Comparison of ENCODE assay signal across 8 cellular contexts in genomic region chr6:17101422-17102257, GRCh38. TPM values are rescaled to one million over a fixed set of nuclear protein-coding genes. Genes with fewer than 3 reads are reported as not detected.
DNase-seq lines count a peak whose midpoint lies in the region; ATAC-seq and TF ChIP-seq lines count a peak whose summit lies in the region.

Gene STMND1, plus strand, starts transcription at chr6:17102050. Its CDS starts 208 bp downstream, at chr6:17102258.

- no peak within 1 kb of the TSS for H3K27ac Mint-ChIP-seq in naive thymus-derived CD4-positive, alpha-beta T cell

- DNase-seq in Peyer's patch (peak in 2 of 3 donors; percentile 71 to 75), OCI-M2 (lab: John Stamatoyannopoulos, UW; ENCODE audit: unreplicated experiment) (no peak)
- no peak for DNase-seq in naive thymus-derived CD4-positive, alpha-beta T cell

- H3K27me3 ChIP-seq in ACC112 (ENCODE audit: insufficient read depth, low read length) (peaks cover 34% of the 10 kb centered on the region), Peyer's patch (no peaks in the 10 kb centered on the region), esophagus (ENCODE audit: control insufficient read depth in 1 of 2, insufficient read depth in 2 of 2, low read length in 2 of 2) (no peaks in the 10 kb centered on the region)
- no peaks in the 10 kb centered on the region for H3K27me3 ChIP-seq in naive thymus-derived CD4-positive, alpha-beta T cell (ENCODE audit: control insufficient read depth in 2 of 2, insufficient read depth in 2 of 2, low read length in 2 of 2)

- H3K4me1 Mint-ChIP-seq in naive thymus-derived CD4-positive, alpha-beta T cell = peaks cover 0 to 14% (median 8%) of the 10 kb centered on the region in 7 donors

- intact Hi-C loops in naive thymus-derived CD4-positive, alpha-beta T cell (cut with micrococcal nuclease) = no loop called here

- no peak for TF ChIP-seq POLR2A in Peyer's patch (IDR thresholded peaks at IDR 0.05)

- peak within 1 kb of the TSS in 8 of 10 donors; percentile 14 to 78 (median 60) for H3K4me3 Mint-ChIP-seq in naive thymus-derived CD4-positive, alpha-beta T cell

- ATAC-seq in GM18498 (IDR thresholded peaks at IDR 0.05; ENCODE audit: unreplicated experiment) (peak; percentile 56), HG03469 (IDR thresholded peaks at IDR 0.05; ENCODE audit: unreplicated experiment) (no peak), GM18867 (IDR thresholded peaks at IDR 0.05; ENCODE audit: unreplicated experiment) (no peak)
- no peak for ATAC-seq in naive thymus-derived CD4-positive, alpha-beta T cell

- H3K36me3 ChIP-seq in ACC112 (ENCODE audit: insufficient read depth, low read length) (no peaks in the 10 kb centered on the region), Peyer's patch (no peaks in the 10 kb centered on the region), esophagus (ENCODE audit: control insufficient read depth in 2 of 2, insufficient read depth in 2 of 2, low read length in 1 of 2) (no peaks in the 10 kb centered on the region)
- no peaks in the 10 kb centered on the region for H3K36me3 ChIP-seq in naive thymus-derived CD4-positive, alpha-beta T cell (ENCODE audit: control insufficient read depth in 2 of 3, insufficient read depth in 3 of 3, low read length in 3 of 3)

- POLR2A ChIA-PET in naive thymus-derived CD4-positive, alpha-beta T cell (lab: Charles Lee) = no interaction called here

- H3K36me3 Mint-ChIP-seq in naive thymus-derived CD4-positive, alpha-beta T cell = peaks cover 0 to 8% (median 0%) of the 10 kb centered on the region in 5 donors

- no peak for TF ChIP-seq CTCF in Peyer's patch (IDR thresholded peaks at IDR 0.05)

- no peak within 1 kb of the TSS for H3K27ac ChIP-seq in ACC112 (ENCODE audit: low read depth, low read length)
- H3K27ac ChIP-seq in Peyer's patch = peak within 1 kb of the TSS in 1 of 4 donors; percentile 45
- H3K27ac ChIP-seq in esophagus (ENCODE audit: low read depth in 2 of 2, low read length in 1 of 2) = no peak within 1 kb of the TSS
- no peak within 1 kb of the TSS for H3K27ac ChIP-seq in naive thymus-derived CD4-positive, alpha-beta T cell (ENCODE audit: low read depth, low read length)

- no peaks in the 10 kb centered on the region for H3K9me3 ChIP-seq in Peyer's patch
- no peaks in the 10 kb centered on the region for H3K9me3 ChIP-seq in esophagus (ENCODE audit: control insufficient read depth in 2 of 2, insufficient read depth in 1 of 2, low read depth in 1 of 2, low read length in 1 of 2)
- H3K9me3 ChIP-seq in naive thymus-derived CD4-positive, alpha-beta T cell (ENCODE audit: control insufficient read depth in 2 of 3, low read length in 3 of 3) = no peaks in the 10 kb centered on the region

- 6 to 8% methylated on average over 57 of the region's 57 CpGs for WGBS in esophagus, 2 donors

- no peaks in the 10 kb centered on the region for H3K79me2 ChIP-seq in ACC112 (ENCODE audit: control insufficient read depth, insufficient read depth, low read length, unreplicated experiment)

- peak within 1 kb of the TSS; percentile 70 for H3K4me3 ChIP-seq in ACC112 (ENCODE audit: low read depth, low read length)
- H3K4me3 ChIP-seq in Peyer's patch = peak within 1 kb of the TSS in 3 of 4 donors; percentile 15 to 58 (median 51)
- peak within 1 kb of the TSS; percentile 48 to 58 for H3K4me3 ChIP-seq in esophagus (ENCODE audit: low read depth in 1 of 2, low read length in 2 of 2)
- no peak within 1 kb of the TSS for H3K4me3 ChIP-seq in naive thymus-derived CD4-positive, alpha-beta T cell (ENCODE audit: low read length)

- peaks cover 0 to 5% (median 0%) of the 10 kb centered on the region in 11 donors for H3K9me3 Mint-ChIP-seq in naive thymus-derived CD4-positive, alpha-beta T cell

- peak within 1 kb of the TSS; percentile 71 for H2AFZ ChIP-seq in ACC112 (ENCODE audit: low read length, unreplicated experiment)

- H3K4me1 ChIP-seq in ACC112 (ENCODE audit: control insufficient read depth, insufficient read depth, low read length, unreplicated experiment) (peaks cover 6% of the 10 kb centered on the region), Peyer's patch (peaks cover 0 to 16% (median 0%) of the 10 kb centered on the region in 4 donors), esophagus (ENCODE audit: control insufficient read depth in 2 of 2, insufficient read depth in 2 of 2, low read length in 1 of 2) (peaks cover 0 to 3% of the 10 kb centered on the region in 2 donors)
- no peaks in the 10 kb centered on the region for H3K4me1 ChIP-seq in naive thymus-derived CD4-positive, alpha-beta T cell (ENCODE audit: control insufficient read depth in 2 of 2, insufficient read depth in 2 of 2, low read length in 2 of 2)

- peaks cover 35 to 70% (median 69%) of the 10 kb centered on the region in 5 donors for H3K27me3 Mint-ChIP-seq in naive thymus-derived CD4-positive, alpha-beta T cell

- CTCF ChIA-PET in naive thymus-derived CD4-positive, alpha-beta T cell (lab: Charles Lee) = no interaction called here

RNA-seq across cellular contexts. Expression of gene STMND1, which starts in this region (rescaled TPM):
- total RNA-seq in Peyer's patch = not detected
- under 1 TPM in 1 of 2 donors, not detected in 1; 0.53 TPM for polyA plus RNA-seq in esophagus
- not detected for total RNA-seq in naive thymus-derived CD4-positive, alpha-beta T cell
- polyA plus RNA-seq in naive thymus-derived CD4-positive, alpha-beta T cell = not detected

Comparison
In these comparisons a context has a peak if more than half of its experiments do, and no peak if none do; other contexts are left out.
1. Peak in DNase-seq and H3K4me3 ChIP-seq in Peyer's patch; RNA of the gene not detected or under 1 TPM.